15 cellular contexts compared by ENCODE assay signal in genomic region chr20:10487354-10488115, GRCh38. TPM values are rescaled to one million over a fixed set of nuclear protein-coding genes. Genes with fewer than 3 reads are reported as not detected.
DNase-seq lines count a peak whose midpoint lies in the region; ATAC-seq and TF ChIP-seq lines count a peak whose summit lies in the region.
"Had no signal": no experiment of that assay in that cellular context is flagged by ENCODE, and none has a peak within 500 bp of the region (broad histone marks: within the 10 kb centered on the region; RNA-seq: fewer than 3 reads in every experiment).

No MANE protein-coding gene starts in this region.

- H3K36me3 ChIP-seq in neuronal stem cell (replicated peaks in 1 of 2; ENCODE audit: control insufficient read depth in 2 of 2, insufficient read depth in 2 of 2, low read length in 2 of 2): no peaks in the 10 kb centered on the region
- H3K36me3 ChIP-seq: SJSA1 had no signal

- no TSS peak for BruUV-seq in Calu3 (replicated peaks; lab: Mats Ljungman, UMichigan)

- peak overlapping the region; percentile 62 for H3K18ac ChIP-seq in neuronal stem cell (ENCODE audit: low read length)

- H3K4me3 ChIP-seq in neuronal stem cell (ENCODE audit: low read length in 2 of 2): no peak overlapping the region
- H3K4me3 ChIP-seq: SJSA1 had no signal

- no peak overlapping the region for H2BK12ac ChIP-seq in neuronal stem cell (ENCODE audit: low read length)

- WGBS in neuronal stem cell (ENCODE audit: extremely low coverage in 2 of 2, insufficient read length in 2 of 2, insufficient replicate concordance in 1 of 2), 2 donors: no CpG with 5 or more reads among the region's 7 CpGs

- H3K4ac ChIP-seq in neuronal stem cell (ENCODE audit: low read length): no peak overlapping the region

- H2AK5ac ChIP-seq in neuronal stem cell (ENCODE audit: low read depth, low read length): no peak overlapping the region

- H3K27ac Mint-ChIP-seq in Calu3 (ENCODE audit: unreplicated experiment): no peak overlapping the region
- H3K27ac Mint-ChIP-seq: activated naive CD8-positive, alpha-beta T cell; HFFc6 had no signal

- peak; percentile 74 for DNase-seq in EL
- DNase-seq in NCI-H1105 treated with DMSO at 0.1 percent for 48 hours (lab: John Stamatoyannopoulos, UW): peak; percentile 93
- no peak for DNase-seq in neuronal stem cell (ENCODE audit: low spot score)
- DNase-seq in Calu3: no peak
- DNase-seq in OCI-M1 (lab: John Stamatoyannopoulos, UW): no peak
- DNase-seq in SKM-1 (lab: John Stamatoyannopoulos, UW; ENCODE audit: unreplicated experiment): no peak
- DNase-seq: activated CD8-positive, alpha-beta memory T cell treated with anti-CD3 and anti-CD28 coated beads, Interleukin-2, amount 50 U/mL, for 4 hours; cortex of kidney; HFFc6; left colon; NCI-H82; small intestine had no signal

- H3K9ac ChIP-seq in neuronal stem cell (ENCODE audit: low read depth, low read length, poor library complexity): no peak overlapping the region

- no peak overlapping the region for H3K14ac ChIP-seq in neuronal stem cell (ENCODE audit: low read length)

- no peaks in the 10 kb centered on the region for H3K9me3 ChIP-seq in neuronal stem cell (replicated peaks in 1 of 2; ENCODE audit: control insufficient read depth in 2 of 2, insufficient read depth in 1 of 2, low read depth in 1 of 2, low read length in 2 of 2)
- H3K9me3 ChIP-seq: SJSA1 had no signal

- H3K4me1 Mint-ChIP-seq in Calu3 (ENCODE audit: low read depth, unreplicated experiment): peaks cover 11% of the 10 kb centered on the region

- H2BK120ac ChIP-seq in neuronal stem cell (ENCODE audit: low read depth, low read length): no peak overlapping the region

- no peak overlapping the region for H2BK5ac ChIP-seq in neuronal stem cell (ENCODE audit: low read length)

- H2AFZ ChIP-seq in neuronal stem cell (ENCODE audit: low read length): no peak overlapping the region

- no peak overlapping the region for H3K4me3 Mint-ChIP-seq in Calu3 (ENCODE audit: low read depth, unreplicated experiment)
- H3K4me3 Mint-ChIP-seq: activated naive CD8-positive, alpha-beta T cell; HFFc6 had no signal

- H3K27me3 Mint-ChIP-seq in Calu3 (ENCODE audit: unreplicated experiment): no peaks in the 10 kb centered on the region
- H3K27me3 Mint-ChIP-seq: activated naive CD8-positive, alpha-beta T cell had no signal

- no peak overlapping the region for H3K27ac ChIP-seq in neuronal stem cell (replicated peaks; ENCODE audit: low read length)
- H3K27ac ChIP-seq: SJSA1 had no signal

- H3K79me1 ChIP-seq in neuronal stem cell (ENCODE audit: low read depth, low read length): no peaks in the 10 kb centered on the region

- CTCF ChIA-PET in Calu3 (lab: Charles Lee): no interaction called here

- H3K36me3 Mint-ChIP-seq in Calu3 (ENCODE audit: insufficient read depth, unreplicated experiment): no peaks in the 10 kb centered on the region

- H3K27me3 ChIP-seq in neuronal stem cell (ENCODE audit: control insufficient read depth in 3 of 3, insufficient read depth in 3 of 3, low read depth in 1 of 3, low read length in 3 of 3): no peaks in the 10 kb centered on the region
- H3K27me3 ChIP-seq: SJSA1 had no signal

- H3K23ac ChIP-seq in neuronal stem cell (ENCODE audit: low read depth, low read length, poor library complexity): no peak overlapping the region

- TF ChIP-seq CTCF in Calu3 (IDR thresholded peaks at IDR 0.05; ENCODE audit: unreplicated experiment): no peak

- no peak overlapping the region for H4K91ac ChIP-seq in neuronal stem cell (ENCODE audit: low read depth, low read length, poor library complexity)

- peak; percentile 73 for ATAC-seq in esophagus mucosa
- ATAC-seq: left colon had no signal

- H3K9me3 Mint-ChIP-seq in Calu3 (ENCODE audit: low read depth, unreplicated experiment): no peaks in the 10 kb centered on the region

- no peak overlapping the region for H4K8ac ChIP-seq in neuronal stem cell (ENCODE audit: low read depth, low read length)

- peaks cover 11 to 25% of the 10 kb centered on the region in 2 donors for H3K4me1 ChIP-seq in neuronal stem cell (ENCODE audit: control insufficient read depth in 2 of 2, insufficient read depth in 1 of 2, low read depth in 1 of 2, low read length in 2 of 2)
- H3K4me1 ChIP-seq: SJSA1 had no signal

- H2BK15ac ChIP-seq in neuronal stem cell (ENCODE audit: low read length): no peak overlapping the region

- intact Hi-C loops in Calu3 (cut with micrococcal nuclease; ENCODE audit: unreplicated experiment): no loop called here

- no peak overlapping the region for H3K4me2 ChIP-seq in neuronal stem cell (ENCODE audit: insufficient read depth, low read length, poor library complexity, severe bottlenecking)

RNA-seq across cellular contexts. Expression of gene SLX4IP, which starts 52.4 kb away (rescaled TPM):
- total RNA-seq in esophagus mucosa: 5.3 TPM
- 3.3 TPM for polyA plus RNA-seq in neuronal stem cell (2013, experiment 1 of 2)
- 3.3 TPM for polyA plus RNA-seq in neuronal stem cell (2013, experiment 2 of 2)
- total RNA-seq in Calu3 (2022): 5.4 and 6.4 TPM in 2 replicates

RNA-seq across cellular contexts. Expression of gene MKKS, which starts 53.5 kb away (rescaled TPM):
- 11.8 TPM for total RNA-seq in esophagus mucosa
- 31.2 TPM for polyA plus RNA-seq in neuronal stem cell (2013, experiment 1 of 2)
- 31.1 TPM for polyA plus RNA-seq in neuronal stem cell (2013, experiment 2 of 2)
- total RNA-seq in Calu3 (2022): 11.6 and 12.1 TPM in 2 replicates

Comparison
In these comparisons a context has a peak if more than half of its experiments do, and no peak if none do; other contexts are left out.
1. DNase-seq: peak in EL (single experiment) and NCI-H1105 treated with DMSO at 0.1 percent for 48 hours (single experiment); none in neuronal stem cell (single experiment), Calu3 (single experiment), OCI-M1 (single experiment) and SKM-1 (single experiment).